Comparison of ENCODE assay signal across 3 cellular contexts in the genomic region with DNA sequence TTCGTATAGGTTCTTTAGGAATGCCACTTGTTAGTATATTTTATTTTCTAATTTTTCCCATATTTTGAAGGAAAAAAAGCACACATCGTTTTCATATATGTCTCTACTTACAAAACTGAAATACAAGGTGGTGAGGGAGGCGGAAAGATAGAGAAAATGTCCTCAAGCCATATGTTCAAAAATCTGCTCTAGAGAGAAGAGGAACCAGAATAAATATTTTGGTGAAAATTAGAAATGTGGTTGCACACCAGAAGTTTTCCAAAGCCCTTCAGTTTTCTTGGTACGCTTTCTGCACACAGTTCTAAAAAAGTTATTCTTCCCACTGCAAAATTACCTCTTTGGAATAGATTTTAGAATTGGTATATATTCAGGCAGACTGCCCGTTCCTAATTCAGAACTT.
"Had no signal": no experiment of that assay in that cellular context is flagged by ENCODE, and none has a peak within 500 bp of the region (broad histone marks: within the 10 kb centered on the region; RNA-seq: fewer than 3 reads in every experiment).

No MANE protein-coding gene starts in this region.

- DNase-seq: IMR-90, KBM-7, KG1 had no signal
